In the genomic region with DNA sequence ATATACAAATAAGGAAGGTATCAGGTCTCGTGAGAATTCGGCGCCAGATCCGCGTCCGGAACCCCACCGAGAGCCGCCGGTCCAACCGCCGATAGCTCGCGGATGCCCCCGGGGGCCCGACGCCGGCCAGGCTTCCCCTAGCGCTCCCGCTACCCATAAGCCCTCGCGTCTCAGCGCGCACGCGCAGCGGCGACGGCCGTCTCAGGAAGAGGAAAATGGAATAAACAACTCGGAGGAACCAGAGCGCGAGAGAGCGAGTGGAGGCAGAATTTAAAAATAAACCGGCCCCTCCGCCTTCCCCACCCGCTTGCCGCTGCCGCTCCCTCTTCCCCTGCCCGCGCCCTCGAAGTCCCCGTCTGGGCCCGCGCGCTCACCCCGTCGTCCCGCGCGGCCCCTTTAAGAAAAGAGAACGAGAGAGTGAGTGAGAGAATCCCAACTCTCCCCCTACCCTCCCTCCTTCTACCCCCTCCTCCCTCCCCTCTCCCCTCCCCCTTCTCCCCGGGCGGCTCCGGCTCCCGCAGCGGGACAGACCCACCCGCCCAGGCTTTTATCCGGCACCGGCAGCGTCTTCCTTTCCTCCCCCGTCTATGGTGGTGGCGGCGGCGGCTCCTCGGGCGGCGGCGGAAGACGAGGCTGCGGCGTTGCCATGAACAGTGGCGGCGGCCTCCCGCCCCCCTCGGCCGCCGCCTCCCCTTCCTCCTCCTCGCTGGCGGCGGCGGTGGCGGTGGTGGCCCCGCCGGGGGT, we compare ENCODE assay signal across 8 cellular contexts. TPM values are rescaled to one million over a fixed set of nuclear protein-coding genes. Genes with fewer than 3 reads are reported as not detected.
A peak's percentile ranks its signal among the peaks of the same experiment; 100 is the strongest.
DNase-seq lines count a peak whose midpoint lies in the region; ATAC-seq, FAIRE-seq and TF ChIP-seq lines count a peak whose summit lies in the region.

A gene with protein sequence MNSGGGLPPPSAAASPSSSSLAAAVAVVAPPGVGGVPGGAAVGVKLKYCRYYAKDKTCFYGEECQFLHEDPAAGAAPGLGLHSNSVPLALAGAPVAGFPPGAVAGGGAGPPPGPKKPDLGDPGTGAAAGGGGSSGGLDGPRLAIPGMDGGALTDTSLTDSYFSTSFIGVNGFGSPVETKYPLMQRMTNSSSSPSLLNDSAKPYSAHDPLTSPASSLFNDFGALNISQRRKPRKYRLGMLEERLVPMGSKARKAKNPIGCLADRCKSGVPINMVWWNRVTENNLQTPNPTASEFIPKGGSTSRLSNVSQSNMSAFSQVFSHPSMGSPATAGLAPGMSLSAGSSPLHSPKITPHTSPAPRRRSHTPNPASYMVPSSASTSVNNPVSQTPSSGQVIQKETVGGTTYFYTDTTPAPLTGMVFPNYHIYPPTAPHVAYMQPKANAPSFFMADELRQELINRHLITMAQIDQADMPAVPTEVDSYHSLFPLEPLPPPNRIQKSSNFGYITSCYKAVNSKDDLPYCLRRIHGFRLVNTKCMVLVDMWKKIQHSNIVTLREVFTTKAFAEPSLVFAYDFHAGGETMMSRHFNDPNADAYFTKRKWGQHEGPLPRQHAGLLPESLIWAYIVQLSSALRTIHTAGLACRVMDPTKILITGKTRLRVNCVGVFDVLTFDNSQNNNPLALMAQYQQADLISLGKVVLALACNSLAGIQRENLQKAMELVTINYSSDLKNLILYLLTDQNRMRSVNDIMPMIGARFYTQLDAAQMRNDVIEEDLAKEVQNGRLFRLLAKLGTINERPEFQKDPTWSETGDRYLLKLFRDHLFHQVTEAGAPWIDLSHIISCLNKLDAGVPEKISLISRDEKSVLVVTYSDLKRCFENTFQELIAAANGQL (plus strand): TSS at position 534 of the 744 bp plus-strand sequence. CDS start 113 bp downstream, at position 647.

- 1% methylated on average over 55 of the region's 84 CpGs; no CpG with 5 or more reads in 1 of the 2 experiments for WGBS in H1 (ENCODE audit: extremely low coverage in 1 of 2, insufficient coverage in 1 of 2, insufficient read length in 1 of 2, insufficient replicate concordance in 2 of 2, low coverage in 1 of 2, low lambda C conversion rate in 2 of 2, missing lambda C conversion rate in 1 of 2), 2 experiments
- WGBS in mesendoderm (ENCODE audit: extremely low coverage, insufficient coverage, low lambda C conversion rate) = no CpG with 5 or more reads among the region's 84 CpGs

- H2AK5ac ChIP-seq in H1 (ENCODE audit: low read depth, low read length) = no peak within 1 kb of the TSS
- H2AK5ac ChIP-seq in mesendoderm (ENCODE audit: low read length) = no peak within 1 kb of the TSS

- H2BK12ac ChIP-seq in H1 (ENCODE audit: low read depth, low read length) = peak within 1 kb of the TSS; percentile 84; the same call in 1 of the 2 replicates

- H3K79me2 ChIP-seq in H1 (ENCODE audit: control insufficient read depth in 1 of 2, insufficient read depth in 2 of 2, low read length in 2 of 2) (peaks cover 11 to 51% of the 10 kb centered on the region in 2 experiments; a peak in 3 of 4 replicates), mesendoderm (ENCODE audit: control insufficient read depth, insufficient read depth, low read length) (peaks cover 32% of the 10 kb centered on the region)

- TF ChIP-seq EP300 in H1 (IDR thresholded peaks at IDR 0.05; ENCODE audit: borderline replicate concordance in 1 of 2, low read depth in 2 of 2, low read length in 2 of 2) = peak in 1 of 2 experiments; percentile 14; a peak in 1 of 3 replicates

- no peak for FAIRE-seq in H1 (lab: Jason Lieb, UNC)

- peaks cover 10% of the 10 kb centered on the region for H3K36me3 Mint-ChIP-seq in CD8-positive, alpha-beta T cell

- H2BK5ac ChIP-seq in H1 (ENCODE audit: low read depth, low read length) = peak within 1 kb of the TSS; percentile 92
- H2BK5ac ChIP-seq in mesendoderm (ENCODE audit: low read length) = peak within 1 kb of the TSS; percentile 86

- H3K27me3 ChIP-seq in CD8-positive, alpha-beta T cell (ENCODE audit: insufficient read depth, low read length) = no peaks in the 10 kb centered on the region
- H3K27me3 ChIP-seq in H1 (replicated peaks in 1 of 4; ENCODE audit: control insufficient read depth in 3 of 4, extremely low read depth in 1 of 4, insufficient read depth in 3 of 4, low read length in 3 of 4) = no peaks in the 10 kb centered on the region
- no peaks in the 10 kb centered on the region for H3K27me3 ChIP-seq in mesendoderm (ENCODE audit: insufficient read depth, low read length, poor library complexity)

- H3K4me2 ChIP-seq in H1 (ENCODE audit: insufficient read depth in 1 of 2, low read depth in 2 of 2, low read length in 2 of 2) = peak within 1 kb of the TSS; percentile 88 to 90
- peak within 1 kb of the TSS; percentile 90 for H3K4me2 ChIP-seq in mesendoderm (ENCODE audit: low read length)

- H3K23me2 ChIP-seq in H1 (ENCODE audit: low read depth, low read length) = peaks cover 6% of the 10 kb centered on the region; the same call in 1 of the 2 replicates

- DNase-seq in CD8-positive, alpha-beta T cell = peak; percentile 83 to 95 (median 92)
- DNase-seq in HK-2 (ENCODE audit: unreplicated experiment) (peak; percentile 80), NOMO-1 treated with DMSO at 0.1 percent for 48 hours (lab: John Stamatoyannopoulos, UW; ENCODE audit: unreplicated experiment) (peak; percentile 95), H1 (ENCODE audit: low read depth in 1 of 2, low spot score in 2 of 2) (peak; percentile 72 to 95), mesendoderm (peak; percentile 96)
- peak; percentile 76 to 88 (median 83) for DNase-seq in activated CD8-positive, alpha-beta memory T cell treated with anti-CD3 and anti-CD28 coated beads for 48 hours (ENCODE audit: low read depth in 2 of 3, low spot score in 2 of 3)
- peak; percentile 80 for DNase-seq in stimulated activated CD8-positive, alpha-beta memory T cell treated with anti-CD3 and anti-CD28 coated beads, Interleukin-15, amount 100 ng/mL, for 1 hour (ENCODE audit: low read depth)

- peak within 1 kb of the TSS; percentile 97 for H3K4me3 Mint-ChIP-seq in CD8-positive, alpha-beta T cell

- CTCF ChIA-PET in CD8-positive, alpha-beta T cell (lab: Charles Lee) = interaction anchor here (0.6 kb wide), 1 partner anchor 499 kb away, joined by 3 read pairs; no protein-coding TSS in a partner anchor
- CTCF ChIA-PET in H1 (lab: Charles Lee; ENCODE audit: partially characterized antibody) = interaction anchor here (1.6 kb wide), 1 partner anchor 9 kb away, joined by 5 read pairs; no protein-coding TSS in a partner anchor

- H3K27ac ChIP-seq in CD8-positive, alpha-beta T cell (ENCODE audit: low read depth, low read length) = peak within 1 kb of the TSS; percentile 90
- H3K27ac ChIP-seq in H1 (ENCODE audit: low read depth, low read length) (peak within 1 kb of the TSS; percentile 91), mesendoderm (ENCODE audit: low read depth, low read length) (peak within 1 kb of the TSS; percentile 100)

- no peak within 1 kb of the TSS for H2BK15ac ChIP-seq in H1 (ENCODE audit: low read length)
- H2BK15ac ChIP-seq in mesendoderm (replicated peaks; ENCODE audit: low read depth) = no peak within 1 kb of the TSS

- H4K5ac ChIP-seq in H1 (ENCODE audit: insufficient read length, low read depth, low read length) (peak within 1 kb of the TSS; percentile 70), mesendoderm (ENCODE audit: low read length) (no peak within 1 kb of the TSS)

- peak; percentile 69 to 87 for TF ChIP-seq POLR2A in H1 (IDR thresholded peaks at IDR 0.05; ENCODE audit: control extremely low read depth in 1 of 2, low read depth in 2 of 2, low read length in 2 of 2)

- H3K36me3 ChIP-seq in CD8-positive, alpha-beta T cell (ENCODE audit: insufficient read depth, low read length) = no peaks in the 10 kb centered on the region
- H3K36me3 ChIP-seq in H1 (ENCODE audit: control insufficient read depth in 2 of 4, insufficient read depth in 4 of 4, low read length in 3 of 4) = no peaks in the 10 kb centered on the region
- H3K36me3 ChIP-seq in mesendoderm (ENCODE audit: control insufficient read depth, insufficient read depth, low read length) = no peaks in the 10 kb centered on the region

- H3K14ac ChIP-seq in H1 (ENCODE audit: insufficient read length) = no peak within 1 kb of the TSS

- H3K4me1 ChIP-seq in CD8-positive, alpha-beta T cell (ENCODE audit: insufficient read depth, low read length) = peaks cover 35% of the 10 kb centered on the region
- peaks cover 0 to 11% (median 6%) of the 10 kb centered on the region in 4 experiments; a peak in 5 of 7 replicates for H3K4me1 ChIP-seq in H1 (replicated peaks in 1 of 4; ENCODE audit: control insufficient read depth in 3 of 4, insufficient read depth in 4 of 4, low read length in 3 of 4)
- H3K4me1 ChIP-seq in mesendoderm (ENCODE audit: control insufficient read depth, low read depth, low read length) = no peaks in the 10 kb centered on the region

- no peaks in the 10 kb centered on the region for H3K27me3 Mint-ChIP-seq in CD8-positive, alpha-beta T cell (ENCODE audit: low read depth)

- peak; percentile 27 to 35; a peak in 2 of 4 replicates for TF ChIP-seq RAD21 in H1 (IDR thresholded peaks at IDR 0.05 in 1 of 2, conservative IDR thresholded peaks at IDR 0.05 in 1 of 2; ENCODE audit: low read depth in 2 of 2, low read length in 2 of 2)

- H3K9me3 ChIP-seq in CD8-positive, alpha-beta T cell (ENCODE audit: low read length) = no peaks in the 10 kb centered on the region
- H3K9me3 ChIP-seq in H1 (ENCODE audit: insufficient read depth in 2 of 2, low read depth in 1 of 2, low read length in 1 of 2) = no peaks in the 10 kb centered on the region

- H3K27ac Mint-ChIP-seq in CD8-positive, alpha-beta T cell = peak within 1 kb of the TSS; percentile 98

- peak within 1 kb of the TSS; percentile 67 for H3K4me3 ChIP-seq in CD8-positive, alpha-beta T cell (ENCODE audit: low read depth, low read length)
- peak within 1 kb of the TSS; percentile 77 to 93 (median 92) for H3K4me3 ChIP-seq in H1 (ENCODE audit: extremely low read depth in 1 of 4, insufficient read depth in 2 of 4, low read depth in 3 of 4, low read length in 4 of 4)
- H3K4me3 ChIP-seq in mesendoderm (ENCODE audit: low read length) = peak within 1 kb of the TSS; percentile 97

- peak within 1 kb of the TSS; percentile 73 for H3K56ac ChIP-seq in H1 (replicated peaks; ENCODE audit: insufficient read length, low read depth, low read length)
- peak within 1 kb of the TSS; percentile 97 for H3K56ac ChIP-seq in mesendoderm (ENCODE audit: low read length)

- H3K4ac ChIP-seq in H1 (replicated peaks; ENCODE audit: insufficient read length, low read depth, low read length) (no peak within 1 kb of the TSS), mesendoderm (ENCODE audit: low read depth, low read length) (peak within 1 kb of the TSS; percentile 99)

- H3K9ac ChIP-seq in H1 (replicated peaks in 1 of 4; ENCODE audit: extremely low read depth in 1 of 4, low read depth in 3 of 4, low read length in 3 of 4) (peak within 1 kb of the TSS; percentile 62 to 86 (median 74)), mesendoderm (ENCODE audit: low read length) (peak within 1 kb of the TSS; percentile 93)

- H2BK20ac ChIP-seq in H1 (ENCODE audit: low read length) = no peak within 1 kb of the TSS

- H4K8ac ChIP-seq in H1 (ENCODE audit: extremely low read depth, insufficient read depth, low read length) = peak within 1 kb of the TSS; percentile 83
- no peak within 1 kb of the TSS for H4K8ac ChIP-seq in mesendoderm (ENCODE audit: low read depth, low read length)

- peak; percentile 54 for ATAC-seq in CD8-positive, alpha-beta T cell
- peak; percentile 55 for ATAC-seq in GM19438 (IDR thresholded peaks at IDR 0.05; ENCODE audit: low read depth, unreplicated experiment)

- POLR2A ChIA-PET in CD8-positive, alpha-beta T cell (lab: Charles Lee) = interaction anchor here (0.7 to 1.6 kb wide), 7 partner anchors 10 to 521 kb away, joined by 3 to 6 read pairs (median 5); a partner anchor contains a TSS
- POLR2A ChIA-PET in H1 (lab: Charles Lee; ENCODE audit: partially characterized antibody) = interaction anchor here (0.7 to 1.9 kb wide), 5 partner anchors 9 to 91 kb away, joined by 3 to 5 read pairs (median 4); no protein-coding TSS in a partner anchor

- no peak for TF ChIP-seq CTCF in CD8-positive, alpha-beta T cell (IDR thresholded peaks at IDR 0.05)
- no peak for TF ChIP-seq CTCF in H1 (IDR thresholded peaks at IDR 0.05; ENCODE audit: control extremely low read depth in 1 of 3, insufficient read depth in 1 of 3, low read depth in 1 of 3, low read length in 3 of 3)

- H3K79me1 ChIP-seq in H1 (ENCODE audit: low read depth, low read length) (no peaks in the 10 kb centered on the region; the same call in 1 of the 2 replicates), mesendoderm (ENCODE audit: low read length) (peaks cover 2% of the 10 kb centered on the region)

- H2AFZ ChIP-seq in H1 (ENCODE audit: low read length) = peak within 1 kb of the TSS; percentile 33; the same call in 1 of the 2 replicates

- peaks cover 0 to 5% of the 10 kb centered on the region in 2 experiments for H4K20me1 ChIP-seq in H1 (replicated peaks in 1 of 2; ENCODE audit: control insufficient read depth in 1 of 2, insufficient read depth in 2 of 2, low read length in 2 of 2)

- H3K18ac ChIP-seq in H1 (ENCODE audit: extremely low read depth, low read length) (peak within 1 kb of the TSS; percentile 78), mesendoderm (ENCODE audit: low read length) (peak within 1 kb of the TSS; percentile 100)

- intact Hi-C loops in CD8-positive, alpha-beta T cell (cut with DNase I, micrococcal nuclease) = loop anchor here (1.0 to 10.0 kb wide), 14 partner anchors 34 to 1913 kb away; a partner anchor contains a TSS

- H2BK120ac ChIP-seq in H1 (replicated peaks; ENCODE audit: low read depth, low read length) (no peak within 1 kb of the TSS), mesendoderm (ENCODE audit: low read depth, low read length) (peak within 1 kb of the TSS; percentile 99)

- peaks cover 52% of the 10 kb centered on the region for H3K4me1 Mint-ChIP-seq in CD8-positive, alpha-beta T cell (ENCODE audit: low read depth)

- peak within 1 kb of the TSS; percentile 65 for H4K91ac ChIP-seq in H1 (replicated peaks; ENCODE audit: insufficient read length, low read length)

- H3K23ac ChIP-seq in H1 (ENCODE audit: insufficient read length) = no peak within 1 kb of the TSS
- no peak within 1 kb of the TSS for H3K23ac ChIP-seq in mesendoderm (ENCODE audit: low read length)

- no peaks in the 10 kb centered on the region for H3K9me3 Mint-ChIP-seq in CD8-positive, alpha-beta T cell

RNA-seq across cellular contexts. Expression of the gene that starts here (rescaled TPM):
- total RNA-seq in CD8-positive, alpha-beta T cell = 10 to 100 TPM; 55.8 to 55.9 TPM
- 39.2 and 39.3 TPM in 2 replicates for total RNA-seq in H1 (2021; fragmentation: NEBNext Ultra II Directional; extraction: Animal tissue kit (Norgen Biotek cat#: 25700))
- 9.7 and 12.7 TPM in 2 replicates for polyA plus RNA-seq in H1 (2011; rRNA removed)
- 13.7 TPM for polyA plus RNA-seq in H1 (2011; cell fraction: cytosol; rRNA removed)
- polyA plus RNA-seq in H1 (2011; cell fraction: nucleus; rRNA removed) = 15.2 TPM
- 12.0 to 30.7 TPM (median 16.0 TPM) in 4 replicates for polyA plus RNA-seq in H1 (2012, experiment 1 of 2)
- polyA plus RNA-seq in H1 (2012, experiment 2 of 2) = 1.7 TPM
- 17.2 TPM for polyA plus RNA-seq in H1 (2013, experiment 1 of 2)
- 15.1 TPM for polyA plus RNA-seq in H1 (2013, experiment 2 of 2)
- polyA minus RNA-seq in H1 (2011; rRNA and poly(A)+ RNA removed) = 64.3 and 84.7 TPM in 2 replicates
- polyA minus RNA-seq in H1 (2011; cell fraction: cytosol; rRNA and poly(A)+ RNA removed) = 25.8 TPM
- polyA minus RNA-seq in H1 (2011; cell fraction: nucleus; rRNA and poly(A)+ RNA removed) = 73.6 TPM
- 15.0 TPM for polyA plus RNA-seq in mesendoderm (2013, experiment 1 of 2)
- polyA plus RNA-seq in mesendoderm (2013, experiment 2 of 2) = 14.3 TPM

Comparison
In these comparisons a context has a peak if more than half of its experiments do, and no peak if none do; other contexts are left out.
1. Peak in every context shown above with its lines: DNase-seq, ATAC-seq, H3K4me3 ChIP-seq and H3K27ac ChIP-seq.